ENCODE assay signal across 16 cellular contexts in the genomic region with DNA sequence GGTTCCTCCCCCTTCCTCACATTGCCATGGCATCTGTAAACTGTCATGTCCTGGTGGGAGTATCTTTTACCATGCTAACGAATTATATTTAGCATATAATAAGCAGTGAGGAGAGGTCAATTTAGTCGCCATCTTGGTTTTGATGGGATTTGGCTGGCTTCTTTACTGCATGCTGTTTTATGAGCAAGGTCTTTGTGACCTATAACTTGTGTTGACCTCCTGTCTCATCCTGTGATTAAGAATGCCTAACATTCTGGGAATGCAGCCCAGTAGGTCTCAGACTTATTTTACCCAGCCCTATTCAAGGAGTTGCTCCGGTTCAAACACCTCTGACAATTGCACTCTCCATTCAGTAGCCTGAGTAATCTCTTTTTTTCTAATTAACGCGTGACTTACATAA. TPM values are rescaled to one million over a fixed set of nuclear protein-coding genes. Genes with fewer than 3 reads are reported as not detected.
DNase-seq lines count a peak whose midpoint lies in the region; ATAC-seq and TF ChIP-seq lines count a peak whose summit lies in the region.
"Had no signal": no experiment of that assay in that cellular context is flagged by ENCODE, and none has a peak within 500 bp of the region (broad histone marks: within the 10 kb centered on the region; RNA-seq: fewer than 3 reads in every experiment).

No MANE protein-coding gene starts in this region.

- peaks cover 24% of the 10 kb centered on the region for H3K36me3 Mint-ChIP-seq in activated T-helper 2 cell treated with anti-CD3 and anti-CD28 coated beads, Interferon-gamma antibody, Interleukin-2, Interleukin-4, amounts not matched to agents 10 μg/mL and 5 μg/mL and 100 μg/mL, durations not matched to agents 14 hours and 24 hours and 36 hours (ENCODE audit: low read depth)
- H3K36me3 Mint-ChIP-seq: naive B cell had no signal

- H3K9me3 ChIP-seq in HAP-1: no peaks in the 10 kb centered on the region
- H3K9me3 ChIP-seq in iPS-18a (ENCODE audit: control insufficient read depth, low read depth, low read length): no peaks in the 10 kb centered on the region
- no peaks in the 10 kb centered on the region for H3K9me3 ChIP-seq in tibial artery
- H3K9me3 ChIP-seq: BLaER1 treated with 17β-estradiol and CSF1 and Interleukin-3, amounts not matched to agents 10 nM and 100 nM; colonic mucosa; heart right ventricle had no signal

- H3K27me3 ChIP-seq in HAP-1 (ENCODE audit: low read depth): 0 out of 2 replicates have a peak, but pooled peaks cover 2% of the 10 kb centered on the region
- H3K27me3 ChIP-seq in iPS-18a (ENCODE audit: control insufficient read depth, insufficient read depth, low read length): no peaks in the 10 kb centered on the region
- H3K27me3 ChIP-seq in tibial artery: peaks cover 0 to 8% of the 10 kb centered on the region in 2 donors
- H3K27me3 ChIP-seq: BLaER1 treated with 17β-estradiol and CSF1 and Interleukin-3, amounts not matched to agents 10 nM and 100 nM; colonic mucosa had no signal

- TF ChIP-seq CTCF in 22Rv1 (IDR thresholded peaks at IDR 0.05): no peak
- TF ChIP-seq CTCF in tibial artery (IDR thresholded peaks at IDR 0.05): no peak

- peak overlapping the region; percentile 97; the same call in 1 of the 2 replicates for H3K27ac ChIP-seq in 22Rv1
- peak overlapping the region; percentile 42 for H3K27ac ChIP-seq in iPS-18a (ENCODE audit: low read length)
- H3K27ac ChIP-seq in tibial artery: no peak overlapping the region
- H3K27ac ChIP-seq: colonic mucosa, heart right ventricle had no signal

- H3K4me3 ChIP-seq in HAP-1 (no peak overlapping the region), iPS-18a (ENCODE audit: low read length) (peak overlapping the region; percentile 100), tibial artery (no peak overlapping the region)
- H3K4me3 ChIP-seq: colonic mucosa had no signal

- peaks cover 21% of the 10 kb centered on the region for H3K4me1 Mint-ChIP-seq in activated T-helper 2 cell treated with anti-CD3 and anti-CD28 coated beads, Interferon-gamma antibody, Interleukin-2, Interleukin-4, amounts not matched to agents 10 μg/mL and 5 μg/mL and 100 μg/mL, durations not matched to agents 14 hours and 24 hours and 36 hours (ENCODE audit: low read depth)

- peak overlapping the region; percentile 90 for H3K9ac ChIP-seq in iPS-18a (ENCODE audit: low read length)

- H3K9me3 Mint-ChIP-seq in activated T-helper 2 cell treated with anti-CD3 and anti-CD28 coated beads, Interferon-gamma antibody, Interleukin-2, Interleukin-4, amounts not matched to agents 10 μg/mL and 5 μg/mL and 100 μg/mL, durations not matched to agents 14 hours and 24 hours and 36 hours: no peaks in the 10 kb centered on the region
- H3K9me3 Mint-ChIP-seq: naive B cell had no signal

- in situ Hi-C loops in HAP-1 (cut with MboI; ENCODE audit: low sequenced_read_pairs): no loop called here

- H3K4me3 Mint-ChIP-seq in activated T-helper 2 cell treated with anti-CD3 and anti-CD28 coated beads, Interferon-gamma antibody, Interleukin-2, Interleukin-4, amounts not matched to agents 10 μg/mL and 5 μg/mL and 100 μg/mL, durations not matched to agents 14 hours and 24 hours and 36 hours (ENCODE audit: low read depth): peak overlapping the region; percentile 5

- DNase-seq in HAP-1 (ENCODE audit: low spot score in 2 of 2): peak; percentile 17 to 37
- DNase-seq in activated T-helper 2 cell treated with anti-CD3 and anti-CD28 coated beads, Interferon-gamma antibody, Interleukin-2, Interleukin-4, amounts not matched to agents 10 μg/mL and 5 μg/mL and 100 μg/mL, durations not matched to agents 14 hours and 24 hours and 36 hours (ENCODE audit: low spot score): no peak
- DNase-seq in tibial artery: no peak
- DNase-seq: activated T-cell treated with anti-CD3 and anti-CD28 coated beads, Interleukin-2, amount 50 U/mL, for 1 hour; colonic mucosa; heart right ventricle; naive B cell; NCI-H774; stimulated activated CD4-positive, alpha-beta T cell treated with anti-CD3 and anti-CD28 coated beads, Interleukin-2, amount 100 ng/mL, for 24 hours; T-helper 9 cell had no signal

- H3K36me3 ChIP-seq in HAP-1 (replicated peaks): peaks cover 21% of the 10 kb centered on the region
- H3K36me3 ChIP-seq in iPS-18a (ENCODE audit: control insufficient read depth, low read depth, low read length): peaks cover 18% of the 10 kb centered on the region
- H3K36me3 ChIP-seq in tibial artery: no peaks in the 10 kb centered on the region
- H3K36me3 ChIP-seq: colonic mucosa had no signal

- H3K27me3 Mint-ChIP-seq in activated T-helper 2 cell treated with anti-CD3 and anti-CD28 coated beads, Interferon-gamma antibody, Interleukin-2, Interleukin-4, amounts not matched to agents 10 μg/mL and 5 μg/mL and 100 μg/mL, durations not matched to agents 14 hours and 24 hours and 36 hours (ENCODE audit: low read depth): peaks cover 3% of the 10 kb centered on the region

- ATAC-seq in HG03039 (IDR thresholded peaks at IDR 0.05; ENCODE audit: unreplicated experiment) (no peak), HG03520 (IDR thresholded peaks at IDR 0.05; ENCODE audit: unreplicated experiment) (no peak), GM19395 (IDR thresholded peaks at IDR 0.05; ENCODE audit: unreplicated experiment) (no peak)
- ATAC-seq: heart right ventricle had no signal

- H3K4me1 ChIP-seq in HAP-1: peaks cover 22% of the 10 kb centered on the region
- peaks cover 24% of the 10 kb centered on the region for H3K4me1 ChIP-seq in iPS-18a (ENCODE audit: control insufficient read depth, low read depth, low read length)
- H3K4me1 ChIP-seq in tibial artery: peaks cover 0 to 31% (median 25%) of the 10 kb centered on the region in 4 donors

- intact Hi-C loops in activated T-helper 2 cell treated with anti-CD3 and anti-CD28 coated beads, Interferon-gamma antibody, Interleukin-2, Interleukin-4, amounts not matched to agents 10 μg/mL and 5 μg/mL and 100 μg/mL, durations not matched to agents 14 hours and 24 hours and 36 hours (cut with micrococcal nuclease): loop anchor here (10.0 kb wide), 1 partner anchor 1011 kb away; no protein-coding TSS in a partner anchor
- intact Hi-C loops in tibial artery (cut with DNase I; ENCODE audit: low total_unique reads): no loop called here

- no peak overlapping the region for H3K27ac Mint-ChIP-seq in activated T-helper 2 cell treated with anti-CD3 and anti-CD28 coated beads, Interferon-gamma antibody, Interleukin-2, Interleukin-4, amounts not matched to agents 10 μg/mL and 5 μg/mL and 100 μg/mL, durations not matched to agents 14 hours and 24 hours and 36 hours

RNA-seq across cellular contexts. Expression of a gene that starts 2.1 kb away (rescaled TPM):
- total RNA-seq in activated T-helper 2 cell treated with anti-CD3 and anti-CD28 coated beads, Interferon-gamma antibody, Interleukin-2, Interleukin-4, amounts not matched to agents 10 μg/mL and 5 μg/mL and 100 μg/mL, durations not matched to agents 14 hours and 24 hours and 36 hours: 474 and 503 TPM in 2 replicates

RNA-seq across cellular contexts. Expression of a gene that starts 45.7 kb away (rescaled TPM):
- 2.1 and 4.7 TPM in 2 replicates for total RNA-seq in activated T-helper 2 cell treated with anti-CD3 and anti-CD28 coated beads, Interferon-gamma antibody, Interleukin-2, Interleukin-4, amounts not matched to agents 10 μg/mL and 5 μg/mL and 100 μg/mL, durations not matched to agents 14 hours and 24 hours and 36 hours

RNA-seq across cellular contexts. Expression of a gene that starts 55.3 kb away (rescaled TPM):
- total RNA-seq in activated T-helper 2 cell treated with anti-CD3 and anti-CD28 coated beads, Interferon-gamma antibody, Interleukin-2, Interleukin-4, amounts not matched to agents 10 μg/mL and 5 μg/mL and 100 μg/mL, durations not matched to agents 14 hours and 24 hours and 36 hours: 1.3 and 1.9 TPM in 2 replicates

Comparison
In these comparisons a context has a peak if more than half of its experiments do, and no peak if none do; other contexts are left out.
1. H3K27ac ChIP-seq: peak in 22Rv1 (single experiment) and iPS-18a (single experiment); none in tibial artery (0 of 2).
2. DNase-seq: peak in HAP-1 (2 of 2); none in activated T-helper 2 cell treated with anti-CD3 and anti-CD28 coated beads, Interferon-gamma antibody, Interleukin-2, Interleukin-4, amounts not matched to agents 10 μg/mL and 5 μg/mL and 100 μg/mL, durations not matched to agents 14 hours and 24 hours and 36 hours (single experiment) and tibial artery (0 of 2).